8 cellular contexts compared by ENCODE assay signal in the genomic region with DNA sequence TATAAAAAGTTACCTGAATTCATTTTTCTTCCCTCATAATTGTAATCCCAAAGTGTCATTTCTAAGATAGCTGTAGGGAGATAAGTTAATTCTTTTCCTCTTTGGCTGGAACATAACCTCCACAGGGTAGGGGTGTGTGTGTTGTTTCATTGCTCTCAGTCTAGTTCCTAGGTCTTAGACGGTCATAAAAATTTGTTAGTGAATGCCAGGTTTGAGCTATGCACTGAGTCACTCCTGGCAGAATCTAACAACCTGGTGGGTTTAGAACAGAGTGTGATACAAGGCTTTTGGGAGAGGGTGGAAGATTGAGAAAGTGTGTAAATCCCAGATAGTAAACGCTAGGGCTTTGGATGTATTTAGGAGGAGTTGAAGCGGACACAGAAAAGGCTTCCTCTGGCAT. TPM values are rescaled to one million over a fixed set of nuclear protein-coding genes. Genes with fewer than 3 reads are reported as not detected.
DNase-seq lines count a peak whose midpoint lies in the region; ATAC-seq, FAIRE-seq and TF ChIP-seq lines count a peak whose summit lies in the region.

No MANE protein-coding gene starts in this region.

- H3K27ac ChIP-seq in keratinocyte (ENCODE audit: control insufficient read depth, insufficient read depth, low read length) (peak overlapping the region; percentile 65), temporal lobe (ENCODE audit: low read depth, low read length) (peak overlapping the region; percentile 70)

- no peaks in the 10 kb centered on the region for H3K9me3 ChIP-seq in keratinocyte (ENCODE audit: control insufficient read depth, low read depth, low read length)

- peak overlapping the region; percentile 90 for H3K4me3 Mint-ChIP-seq in activated CD4-positive, alpha-beta T cell treated with anti-CD3 and anti-CD28 coated beads, Interleukin-2, amount 10 ng/mL, durations not matched to agents 7 days and 5 days
- H3K4me3 Mint-ChIP-seq in activated T-helper 2 cell treated with anti-CD3 and anti-CD28 coated beads, Interferon-gamma antibody, Interleukin-2, Interleukin-4, amounts not matched to agents 10 μg/mL and 5 μg/mL and 100 μg/mL, durations not matched to agents 14 hours and 24 hours and 36 hours (ENCODE audit: low read depth), result peak overlapping the region; percentile 94

- no peaks in the 10 kb centered on the region for H3K27me3 Mint-ChIP-seq in activated CD4-positive, alpha-beta T cell treated with anti-CD3 and anti-CD28 coated beads, Interleukin-2, amount 10 ng/mL, durations not matched to agents 7 days and 5 days
- H3K27me3 Mint-ChIP-seq in activated T-helper 2 cell treated with anti-CD3 and anti-CD28 coated beads, Interferon-gamma antibody, Interleukin-2, Interleukin-4, amounts not matched to agents 10 μg/mL and 5 μg/mL and 100 μg/mL, durations not matched to agents 14 hours and 24 hours and 36 hours (ENCODE audit: low read depth), result no peaks in the 10 kb centered on the region

- CTCF ChIA-PET in activated CD4-positive, alpha-beta T cell treated with anti-CD3 and anti-CD28 coated beads, Interleukin-2, amount 10 ng/mL, durations not matched to agents 7 days and 5 days (lab: Charles Lee), result interaction anchor here (0.9 to 1.6 kb wide), 11 partner anchors 9 to 67 kb away, joined by 3 to 11 read pairs (median 4); no protein-coding TSS in a partner anchor

- no peaks in the 10 kb centered on the region for H3K9me1 ChIP-seq in keratinocyte (ENCODE audit: control insufficient read depth, extremely low read depth, insufficient read depth, low read length)

- TF ChIP-seq CTCF in keratinocyte (optimal IDR thresholded peaks at IDR 0.05 in 1 of 3, IDR thresholded peaks at IDR 0.05 in 1 of 3, conservative IDR thresholded peaks at IDR 0.05 in 1 of 3; ENCODE audit: extremely low read depth in 1 of 3, insufficient read depth in 2 of 3, low read length in 3 of 3), result no peak

- peak overlapping the region; percentile 73 for H3K4me2 ChIP-seq in keratinocyte (ENCODE audit: control insufficient read depth, extremely low read depth, insufficient read depth, low read depth, low read length)

- H3K27me3 ChIP-seq in keratinocyte (ENCODE audit: control insufficient read depth, extremely low read depth, insufficient read depth, low read length), result no peaks in the 10 kb centered on the region

- peak overlapping the region; percentile 86 for H3K27ac Mint-ChIP-seq in activated CD4-positive, alpha-beta T cell treated with anti-CD3 and anti-CD28 coated beads, Interleukin-2, amount 10 ng/mL, durations not matched to agents 7 days and 5 days
- peak overlapping the region; percentile 70 for H3K27ac Mint-ChIP-seq in activated T-helper 2 cell treated with anti-CD3 and anti-CD28 coated beads, Interferon-gamma antibody, Interleukin-2, Interleukin-4, amounts not matched to agents 10 μg/mL and 5 μg/mL and 100 μg/mL, durations not matched to agents 14 hours and 24 hours and 36 hours

- H3K4me3 ChIP-seq in keratinocyte (ENCODE audit: control insufficient read depth in 2 of 3, extremely low read depth in 1 of 3, insufficient read depth in 2 of 3, low read depth in 1 of 3, low read length in 3 of 3), result peak overlapping the region in 1 of 3 experiments; percentile 65

- H3K4me1 Mint-ChIP-seq in activated CD4-positive, alpha-beta T cell treated with anti-CD3 and anti-CD28 coated beads, Interleukin-2, amount 10 ng/mL, durations not matched to agents 7 days and 5 days, result peaks cover 31% of the 10 kb centered on the region
- peaks cover 18% of the 10 kb centered on the region for H3K4me1 Mint-ChIP-seq in activated T-helper 2 cell treated with anti-CD3 and anti-CD28 coated beads, Interferon-gamma antibody, Interleukin-2, Interleukin-4, amounts not matched to agents 10 μg/mL and 5 μg/mL and 100 μg/mL, durations not matched to agents 14 hours and 24 hours and 36 hours (ENCODE audit: low read depth)

- peaks cover 34% of the 10 kb centered on the region for H3K79me2 ChIP-seq in keratinocyte (ENCODE audit: control insufficient read depth, insufficient read depth, low read length)

- dilution Hi-C loops in keratinocyte (cut with MboI; ENCODE audit: extremely low pct_ligation_motif_present, low sequenced_read_pairs), result no loop called here

- H2AFZ ChIP-seq in keratinocyte (ENCODE audit: control insufficient read depth, low read length), result no peak overlapping the region

- FAIRE-seq in keratinocyte (lab: Jason Lieb, UNC), result peak; percentile 26

- no peak for ATAC-seq in HG02884 (IDR thresholded peaks at IDR 0.05; ENCODE audit: unreplicated experiment)

- peak overlapping the region; percentile 69 for H3K9ac ChIP-seq in keratinocyte (ENCODE audit: control insufficient read depth, extremely low read depth, insufficient read depth, low read length)

- DNase-seq in activated CD4-positive, alpha-beta T cell treated with anti-CD3 and anti-CD28 coated beads, Interleukin-2, amount 10 ng/mL, durations not matched to agents 7 days and 5 days, result no peak
- DNase-seq in activated CD4-positive, alpha-beta T cell treated with anti-CD3 and anti-CD28 coated beads for 48 hours, result no peak
- DNase-seq in activated T-helper 2 cell treated with anti-CD3 and anti-CD28 coated beads, Interferon-gamma antibody, Interleukin-2, Interleukin-4, amounts not matched to agents 10 μg/mL and 5 μg/mL and 100 μg/mL, durations not matched to agents 14 hours and 24 hours and 36 hours (ENCODE audit: low spot score), result no peak
- no peak for DNase-seq in keratinocyte (ENCODE audit: low read depth, low spot score)
- no peak for DNase-seq in head of caudate nucleus
- no peak for DNase-seq in medulla oblongata (ENCODE audit: extremely low spot score)

- H3K36me3 ChIP-seq in keratinocyte (ENCODE audit: control insufficient read depth in 2 of 2, extremely low read depth in 1 of 2, insufficient read depth in 2 of 2, low read length in 2 of 2), result peaks cover 21 to 37% of the 10 kb centered on the region in 2 experiments

- intact Hi-C loops in activated T-helper 2 cell treated with anti-CD3 and anti-CD28 coated beads, Interferon-gamma antibody, Interleukin-2, Interleukin-4, amounts not matched to agents 10 μg/mL and 5 μg/mL and 100 μg/mL, durations not matched to agents 14 hours and 24 hours and 36 hours (cut with micrococcal nuclease), result no loop called here
- intact Hi-C loops in head of caudate nucleus (cut with DNase I), result loop anchor here (5.0 kb wide), 1 partner anchor 50 kb away; a partner anchor contains a TSS

- POLR2A ChIA-PET in activated CD4-positive, alpha-beta T cell treated with anti-CD3 and anti-CD28 coated beads, Interleukin-2, amount 10 ng/mL, durations not matched to agents 7 days and 5 days (lab: Charles Lee), result interaction anchor here (0.6 to 1.2 kb wide), 3 partner anchors 58 to 673 kb away, joined by 3 to 6 read pairs (median 3); no protein-coding TSS in a partner anchor

- H3K36me3 Mint-ChIP-seq in activated CD4-positive, alpha-beta T cell treated with anti-CD3 and anti-CD28 coated beads, Interleukin-2, amount 10 ng/mL, durations not matched to agents 7 days and 5 days (ENCODE audit: low read depth), result peaks cover 23% of the 10 kb centered on the region
- H3K36me3 Mint-ChIP-seq in activated T-helper 2 cell treated with anti-CD3 and anti-CD28 coated beads, Interferon-gamma antibody, Interleukin-2, Interleukin-4, amounts not matched to agents 10 μg/mL and 5 μg/mL and 100 μg/mL, durations not matched to agents 14 hours and 24 hours and 36 hours (ENCODE audit: low read depth), result peaks cover 40% of the 10 kb centered on the region

- no peaks in the 10 kb centered on the region for H3K9me3 Mint-ChIP-seq in activated CD4-positive, alpha-beta T cell treated with anti-CD3 and anti-CD28 coated beads, Interleukin-2, amount 10 ng/mL, durations not matched to agents 7 days and 5 days
- H3K9me3 Mint-ChIP-seq in activated T-helper 2 cell treated with anti-CD3 and anti-CD28 coated beads, Interferon-gamma antibody, Interleukin-2, Interleukin-4, amounts not matched to agents 10 μg/mL and 5 μg/mL and 100 μg/mL, durations not matched to agents 14 hours and 24 hours and 36 hours, result no peaks in the 10 kb centered on the region

- peaks cover 4% of the 10 kb centered on the region for H4K20me1 ChIP-seq in keratinocyte (ENCODE audit: control insufficient read depth, extremely low read depth, insufficient read depth, low read length)

- H3K4me1 ChIP-seq in keratinocyte (ENCODE audit: control insufficient read depth, extremely low read depth, insufficient read depth, low read length), result peaks cover 15% of the 10 kb centered on the region

RNA-seq across cellular contexts. Expression of a gene that starts 0.9 kb away (rescaled TPM):
- 10 to 100 TPM; 41.1 to 43.4 TPM for total RNA-seq in activated CD4-positive, alpha-beta T cell treated with anti-CD3 and anti-CD28 coated beads, Interleukin-2, amount 10 ng/mL, durations not matched to agents 7 days and 5 days
- total RNA-seq in activated T-helper 2 cell treated with anti-CD3 and anti-CD28 coated beads, Interferon-gamma antibody, Interleukin-2, Interleukin-4, amounts not matched to agents 10 μg/mL and 5 μg/mL and 100 μg/mL, durations not matched to agents 14 hours and 24 hours and 36 hours, result 38.1 and 41.6 TPM in 2 replicates
- polyA plus RNA-seq in keratinocyte, result 28.9 to 40.6 TPM (median 31.8 TPM) in 3 replicates
- 9.0 TPM for polyA plus RNA-seq in keratinocyte (2011; ENCODE audit: low read depth)
- polyA plus RNA-seq in keratinocyte (2011; cell fraction: cytosol; rRNA removed), result 16.2 and 16.6 TPM in 2 replicates
- 121 and 138 TPM in 2 replicates for polyA plus RNA-seq in keratinocyte (2011; cell fraction: nucleus; rRNA removed)
- 20.9 and 28.6 TPM in 2 replicates for polyA plus RNA-seq in keratinocyte (2012; ENCODE audit: low replicate concordance)
- 29.8 to 36.4 TPM (median 34.7 TPM) in 3 replicates for polyA minus RNA-seq in keratinocyte
- 15.7 TPM for polyA minus RNA-seq in keratinocyte (2011; cell fraction: cytosol; rRNA and poly(A)+ RNA removed)
- polyA minus RNA-seq in keratinocyte (2011; cell fraction: nucleus; rRNA and poly(A)+ RNA removed), result 28.6 and 36.6 TPM in 2 replicates
- total RNA-seq in temporal lobe, result 8.4 TPM

RNA-seq across cellular contexts. Expression of a gene that starts 14.5 kb away (rescaled TPM):
- total RNA-seq in activated CD4-positive, alpha-beta T cell treated with anti-CD3 and anti-CD28 coated beads, Interleukin-2, amount 10 ng/mL, durations not matched to agents 7 days and 5 days, result 1 to 10 TPM; 2.2 to 3.0 TPM
- total RNA-seq in activated T-helper 2 cell treated with anti-CD3 and anti-CD28 coated beads, Interferon-gamma antibody, Interleukin-2, Interleukin-4, amounts not matched to agents 10 μg/mL and 5 μg/mL and 100 μg/mL, durations not matched to agents 14 hours and 24 hours and 36 hours, result 2.3 and 2.8 TPM in 2 replicates
- 2.2 to 3.0 TPM (median 2.3 TPM) in 3 replicates for polyA plus RNA-seq in keratinocyte
- polyA plus RNA-seq in keratinocyte (2011; ENCODE audit: low read depth), result 0.62 TPM
- 0.34 and 0.39 TPM in 2 replicates for polyA plus RNA-seq in keratinocyte (2011; cell fraction: cytosol; rRNA removed)
- 7.1 and 7.8 TPM in 2 replicates for polyA plus RNA-seq in keratinocyte (2011; cell fraction: nucleus; rRNA removed)
- 0.97 and 2.1 TPM in 2 replicates for polyA plus RNA-seq in keratinocyte (2012; ENCODE audit: low replicate concordance)
- polyA minus RNA-seq in keratinocyte, result 0.35 TPM in 1 of 3 replicates, not detected in the others
- 3.1 TPM for polyA minus RNA-seq in keratinocyte (2011; cell fraction: cytosol; rRNA and poly(A)+ RNA removed)
- 0.39 and 0.63 TPM in 2 replicates for polyA minus RNA-seq in keratinocyte (2011; cell fraction: nucleus; rRNA and poly(A)+ RNA removed)
- 1.7 TPM for total RNA-seq in temporal lobe

RNA-seq across cellular contexts. Expression of a gene that starts 14.8 kb away (rescaled TPM):
- total RNA-seq in activated CD4-positive, alpha-beta T cell treated with anti-CD3 and anti-CD28 coated beads, Interleukin-2, amount 10 ng/mL, durations not matched to agents 7 days and 5 days, result 100 to 1,000 TPM in 1 of 2 experiments, 10 to 100 TPM in 1; 81.9 to 101 TPM
- total RNA-seq in activated T-helper 2 cell treated with anti-CD3 and anti-CD28 coated beads, Interferon-gamma antibody, Interleukin-2, Interleukin-4, amounts not matched to agents 10 μg/mL and 5 μg/mL and 100 μg/mL, durations not matched to agents 14 hours and 24 hours and 36 hours, result 83.8 and 91.6 TPM in 2 replicates
- polyA plus RNA-seq in keratinocyte, result 45.2 to 59.6 TPM (median 52.7 TPM) in 3 replicates
- polyA plus RNA-seq in keratinocyte (2011; ENCODE audit: low read depth), result 53.5 TPM
- 43.2 and 45.2 TPM in 2 replicates for polyA plus RNA-seq in keratinocyte (2011; cell fraction: cytosol; rRNA removed)
- polyA plus RNA-seq in keratinocyte (2011; cell fraction: nucleus; rRNA removed), result 67.2 and 85.5 TPM in 2 replicates
- polyA plus RNA-seq in keratinocyte (2012; ENCODE audit: low replicate concordance), result 43.1 and 60.9 TPM in 2 replicates
- polyA minus RNA-seq in keratinocyte, result 63.2 to 88.0 TPM (median 66.8 TPM) in 3 replicates
- 42.8 TPM for polyA minus RNA-seq in keratinocyte (2011; cell fraction: cytosol; rRNA and poly(A)+ RNA removed)
- polyA minus RNA-seq in keratinocyte (2011; cell fraction: nucleus; rRNA and poly(A)+ RNA removed), result 23.4 and 43.4 TPM in 2 replicates
- total RNA-seq in temporal lobe, result 64.4 TPM

RNA-seq across cellular contexts. Expression of a gene that starts 39.7 kb away (rescaled TPM):
- 1 to 10 TPM; 1.4 TPM for total RNA-seq in activated CD4-positive, alpha-beta T cell treated with anti-CD3 and anti-CD28 coated beads, Interleukin-2, amount 10 ng/mL, durations not matched to agents 7 days and 5 days
- 0.78 and 0.82 TPM in 2 replicates for total RNA-seq in activated T-helper 2 cell treated with anti-CD3 and anti-CD28 coated beads, Interferon-gamma antibody, Interleukin-2, Interleukin-4, amounts not matched to agents 10 μg/mL and 5 μg/mL and 100 μg/mL, durations not matched to agents 14 hours and 24 hours and 36 hours
- 3.6 to 6.0 TPM (median 4.1 TPM) in 3 replicates for polyA plus RNA-seq in keratinocyte
- polyA plus RNA-seq in keratinocyte (2011; ENCODE audit: low read depth), result 2.0 TPM
- polyA plus RNA-seq in keratinocyte (2011; cell fraction: cytosol; rRNA removed), result 3.4 and 5.1 TPM in 2 replicates
- 10.3 and 12.4 TPM in 2 replicates for polyA plus RNA-seq in keratinocyte (2011; cell fraction: nucleus; rRNA removed)
- polyA plus RNA-seq in keratinocyte (2012; ENCODE audit: low replicate concordance), result 5.5 and 11.0 TPM in 2 replicates
- 4.6 to 9.9 TPM (median 5.6 TPM) in 3 replicates for polyA minus RNA-seq in keratinocyte
- 8.1 TPM for polyA minus RNA-seq in keratinocyte (2011; cell fraction: cytosol; rRNA and poly(A)+ RNA removed)
- 10.2 and 11.9 TPM in 2 replicates for polyA minus RNA-seq in keratinocyte (2011; cell fraction: nucleus; rRNA and poly(A)+ RNA removed)
- total RNA-seq in temporal lobe, result 12.3 TPM

RNA-seq across cellular contexts. Expression of a gene that starts 48.4 kb away (rescaled TPM):
- 10 to 100 TPM; 81.7 to 86.1 TPM for total RNA-seq in activated CD4-positive, alpha-beta T cell treated with anti-CD3 and anti-CD28 coated beads, Interleukin-2, amount 10 ng/mL, durations not matched to agents 7 days and 5 days
- 83.6 TPM in 2 replicates for total RNA-seq in activated T-helper 2 cell treated with anti-CD3 and anti-CD28 coated beads, Interferon-gamma antibody, Interleukin-2, Interleukin-4, amounts not matched to agents 10 μg/mL and 5 μg/mL and 100 μg/mL, durations not matched to agents 14 hours and 24 hours and 36 hours
- 1.0 to 4.6 TPM (median 1.4 TPM) in 3 replicates for polyA plus RNA-seq in keratinocyte
- polyA plus RNA-seq in keratinocyte (2011; ENCODE audit: low read depth), result 5.6 TPM
- polyA plus RNA-seq in keratinocyte (2011; cell fraction: cytosol; rRNA removed), result 1.6 and 2.8 TPM in 2 replicates
- polyA plus RNA-seq in keratinocyte (2011; cell fraction: nucleus; rRNA removed), result 21.8 and 24.4 TPM in 2 replicates
- polyA plus RNA-seq in keratinocyte (2012; ENCODE audit: low replicate concordance), result 6.1 and 14.4 TPM in 2 replicates
- polyA minus RNA-seq in keratinocyte, result 10.7 to 92.1 TPM (median 11.8 TPM) in 3 replicates
- 9.0 TPM for polyA minus RNA-seq in keratinocyte (2011; cell fraction: cytosol; rRNA and poly(A)+ RNA removed)
- polyA minus RNA-seq in keratinocyte (2011; cell fraction: nucleus; rRNA and poly(A)+ RNA removed), result 21.9 and 33.0 TPM in 2 replicates
- 25.3 TPM for total RNA-seq in temporal lobe
